14 cellular contexts compared by ENCODE assay signal in the genomic region with DNA sequence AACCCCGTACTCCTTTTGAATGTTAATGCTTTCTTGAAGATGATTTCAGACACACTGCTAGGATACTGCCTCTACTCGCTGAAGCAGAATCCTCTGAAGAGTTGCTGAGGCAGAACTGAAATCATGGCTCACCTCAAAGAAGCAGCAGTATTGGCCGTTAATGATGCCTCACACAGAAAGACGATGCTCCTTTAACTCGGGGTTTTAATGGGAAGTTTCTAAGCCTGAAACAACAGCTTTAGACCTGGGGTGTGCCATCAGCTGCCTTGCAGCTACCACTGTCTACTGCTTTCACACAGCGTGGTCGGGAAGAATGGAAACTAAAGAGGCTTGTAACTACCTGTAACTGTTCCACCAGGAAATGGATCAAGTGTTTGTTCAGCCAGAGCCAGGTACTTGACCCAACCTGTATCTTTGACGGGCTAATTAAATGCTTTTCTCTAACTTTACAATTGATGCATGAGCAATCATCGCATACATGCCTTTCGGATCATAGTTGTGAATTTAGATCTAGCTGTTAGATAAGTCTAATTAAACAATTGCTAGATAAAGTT. TPM values are rescaled to one million over a fixed set of nuclear protein-coding genes. Genes with fewer than 3 reads are reported as not detected.
DNase-seq lines count a peak whose midpoint lies in the region; ATAC-seq and TF ChIP-seq lines count a peak whose summit lies in the region.
"Had no signal": no experiment of that assay in that cellular context is flagged by ENCODE, and none has a peak within 500 bp of the region (broad histone marks: within the 10 kb centered on the region; RNA-seq: fewer than 3 reads in every experiment).

A gene (plus strand): TSS at position 86 of the 554 bp plus-strand sequence. CDS start 8,440 bp downstream, outside the sequence.

- H3K56ac ChIP-seq in IMR-90 (ENCODE audit: extremely low read depth, insufficient read depth, low read length): no peak within 1 kb of the TSS

- no peak within 1 kb of the TSS for H3K4me2 ChIP-seq in IMR-90 (ENCODE audit: low read depth, low read length)

- no peak within 1 kb of the TSS for H3K9ac ChIP-seq in IMR-90 (ENCODE audit: low read depth, low read length)
- no peak within 1 kb of the TSS for H3K9ac ChIP-seq in rectal smooth muscle tissue (ENCODE audit: low read length)

- intact Hi-C loops in IMR-90 (cut with micrococcal nuclease): no loop called here

- no peak within 1 kb of the TSS for H2AK9ac ChIP-seq in IMR-90 (replicated peaks; ENCODE audit: low read depth, low read length, poor library complexity)

- no peak for TF ChIP-seq POLR2A in IMR-90 (IDR thresholded peaks at IDR 0.05; ENCODE audit: low read depth, low read length)

- dilution Hi-C loops in IMR-90 (cut with HindIII; ENCODE audit: low sequenced_read_pairs, unreplicated experiment): no loop called here

- H4K8ac ChIP-seq in IMR-90 (ENCODE audit: low read depth in 2 of 2, low read length in 2 of 2): no peak within 1 kb of the TSS

- H3K27ac ChIP-seq in IMR-90 (ENCODE audit: insufficient read depth, low read length) (no peak within 1 kb of the TSS), rectal smooth muscle tissue (ENCODE audit: low read depth, low read length) (peak within 1 kb of the TSS; percentile 78)

- no peak within 1 kb of the TSS for H2BK20ac ChIP-seq in IMR-90 (ENCODE audit: low read depth, low read length)

- DNase-seq in IMR-90 (no peak), NCI-H510A (lab: John Stamatoyannopoulos, UW) (peak; percentile 60), NOMO-1 (lab: John Stamatoyannopoulos, UW; ENCODE audit: unreplicated experiment in 2 of 2) (no peak), NOMO-1 treated with dmso at 0.1 percent for 144 hours (lab: John Stamatoyannopoulos, UW; ENCODE audit: unreplicated experiment) (no peak)
- no peak for DNase-seq in activated naive CD4-positive, alpha-beta T cell treated with Interleukin-2 at 50 U/mL for 16 hours
- DNase-seq in activated CD4-positive, alpha-beta T cell treated with anti-CD3 and anti-CD28 coated beads for 4 hours: no peak
- DNase-seq: left ventricle myocardium superior, NCI-H2081 treated with DMSO at 0.1 percent for 48 hours had no signal

- peak within 1 kb of the TSS; percentile 28; the same call in 1 of the 2 replicates for H4K91ac ChIP-seq in IMR-90 (ENCODE audit: insufficient read depth, low read depth, low read length)

- 90% methylated on average over 4 of the region's 10 CpGs; no CpG with 5 or more reads in 1 of the 2 experiments for WGBS in IMR-90 (ENCODE audit: extremely low coverage in 2 of 2, insufficient read length in 1 of 2), 2 experiments

- H4K5ac ChIP-seq in IMR-90 (ENCODE audit: low read depth, low read length): no peak within 1 kb of the TSS

- no peak within 1 kb of the TSS for H3K23ac ChIP-seq in IMR-90 (ENCODE audit: low read depth, low read length)

- H3K4me1 ChIP-seq in IMR-90 (ENCODE audit: control insufficient read depth, insufficient read depth, low read length) (no peaks in the 10 kb centered on the region), rectal smooth muscle tissue (ENCODE audit: control insufficient read depth, insufficient read depth, low read length) (peaks cover 36% of the 10 kb centered on the region)

- no peak within 1 kb of the TSS; the same call in 1 of the 2 replicates for H2BK120ac ChIP-seq in IMR-90 (ENCODE audit: low read depth, low read length)

- 0 out of 2 replicates have a peak, but pooled peaks cover 3% of the 10 kb centered on the region for H3K9me1 ChIP-seq in IMR-90 (ENCODE audit: insufficient read depth, low read length)

- TF ChIP-seq RAD21 in IMR-90 (IDR thresholded peaks at IDR 0.05; ENCODE audit: low read length): no peak

- no TSS peak for BruUV-seq in IMR-90 (replicated peaks; lab: Mats Ljungman, UMichigan)

- H3K27me3 ChIP-seq in IMR-90 (ENCODE audit: control insufficient read depth, insufficient read depth, low read length): peaks cover 12% of the 10 kb centered on the region
- no peaks in the 10 kb centered on the region for H3K27me3 ChIP-seq in rectal smooth muscle tissue (ENCODE audit: control insufficient read depth, insufficient read depth, low read length)

- H2BK5ac ChIP-seq in IMR-90 (ENCODE audit: low read depth, low read length, poor library complexity, severe bottlenecking): no peak within 1 kb of the TSS

- no peak within 1 kb of the TSS for H3K4me3 ChIP-seq in IMR-90 (ENCODE audit: insufficient read depth, low read depth, low read length)
- no peak within 1 kb of the TSS for H3K4me3 ChIP-seq in rectal smooth muscle tissue (ENCODE audit: low read length)

- no peaks in the 10 kb centered on the region for H3K36me3 ChIP-seq in IMR-90 (ENCODE audit: control insufficient read depth, insufficient read depth, low read length)
- no peaks in the 10 kb centered on the region for H3K36me3 ChIP-seq in rectal smooth muscle tissue (ENCODE audit: control insufficient read depth, insufficient read depth, low read length)

- no peaks in the 10 kb centered on the region for H3K9me3 ChIP-seq in IMR-90 (ENCODE audit: control insufficient read depth, insufficient read depth, low read length)

- H2AFZ ChIP-seq in IMR-90 (replicated peaks; ENCODE audit: low read length, poor library complexity): no peak within 1 kb of the TSS

- no peak within 1 kb of the TSS; the same call in 1 of the 2 replicates for H2AK5ac ChIP-seq in IMR-90 (ENCODE audit: low read depth, low read length)

- ATAC-seq in IMR-90 (ENCODE audit: low read depth): no peak
- ATAC-seq in esophagus mucosa: peak; percentile 92
- ATAC-seq: left ventricle myocardium superior, Right ventricle myocardium inferior had no signal

- H3K4ac ChIP-seq in IMR-90 (ENCODE audit: low read depth, low read length): peak within 1 kb of the TSS; percentile 7; the same call in 1 of the 2 replicates

- H3K18ac ChIP-seq in IMR-90 (ENCODE audit: low read depth, low read length): no peak within 1 kb of the TSS

- no peak for TF ChIP-seq CTCF in IMR-90 (conservative IDR thresholded peaks at IDR 0.05; ENCODE audit: low read depth, low read length)

- no peak within 1 kb of the TSS for H3K14ac ChIP-seq in IMR-90 (replicated peaks; ENCODE audit: low read depth, low read length)

- H3K79me1 ChIP-seq in IMR-90 (ENCODE audit: low read depth in 1 of 2, low read length in 2 of 2): no peaks in the 10 kb centered on the region

- H4K20me1 ChIP-seq in IMR-90 (ENCODE audit: insufficient read depth, low read length): no peaks in the 10 kb centered on the region

- in situ Hi-C loops in IMR-90 (cut with MboI; ENCODE audit: low sequenced_read_pairs): no loop called here

- CTCF ChIA-PET in IMR-90 (lab: Yijun Ruan, JAX): interaction anchor here (0.6 kb wide), 1 partner anchor 82 kb away, joined by 3 read pairs; no protein-coding TSS in a partner anchor

- POLR2A ChIA-PET in IMR-90 (lab: Charles Lee; ENCODE audit: unreplicated experiment): no interaction called here

- no peak within 1 kb of the TSS for H2BK15ac ChIP-seq in IMR-90 (ENCODE audit: low read depth, low read length)

TF ChIP-seq in IMR-90, 13 proteins besides CTCF, POLR2A, EP300 and RAD21:
- TF ChIP-seq RFX5 (IDR thresholded peaks at IDR 0.05; ENCODE audit: low read depth, low read length): no peak
- no peak for TF ChIP-seq SMC3 (IDR thresholded peaks at IDR 0.05; ENCODE audit: low read depth, low read length)
- TF ChIP-seq MAZ (IDR thresholded peaks at IDR 0.05; ENCODE audit: borderline replicate concordance, low read depth, low read length): no peak
- TF ChIP-seq, protein P1, sequence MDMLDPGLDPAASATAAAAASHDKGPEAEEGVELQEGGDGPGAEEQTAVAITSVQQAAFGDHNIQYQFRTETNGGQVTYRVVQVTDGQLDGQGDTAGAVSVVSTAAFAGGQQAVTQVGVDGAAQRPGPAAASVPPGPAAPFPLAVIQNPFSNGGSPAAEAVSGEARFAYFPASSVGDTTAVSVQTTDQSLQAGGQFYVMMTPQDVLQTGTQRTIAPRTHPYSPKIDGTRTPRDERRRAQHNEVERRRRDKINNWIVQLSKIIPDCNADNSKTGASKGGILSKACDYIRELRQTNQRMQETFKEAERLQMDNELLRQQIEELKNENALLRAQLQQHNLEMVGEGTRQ (IDR thresholded peaks at IDR 0.05; ENCODE audit: low read depth, low read length): no peak
- no peak for TF ChIP-seq BHLHE40 (IDR thresholded peaks at IDR 0.05; ENCODE audit: low read depth, low read length)
- no peak for TF ChIP-seq CHD1 (IDR thresholded peaks at IDR 0.05; ENCODE audit: low read depth, low read length)
- TF ChIP-seq, protein P2, sequence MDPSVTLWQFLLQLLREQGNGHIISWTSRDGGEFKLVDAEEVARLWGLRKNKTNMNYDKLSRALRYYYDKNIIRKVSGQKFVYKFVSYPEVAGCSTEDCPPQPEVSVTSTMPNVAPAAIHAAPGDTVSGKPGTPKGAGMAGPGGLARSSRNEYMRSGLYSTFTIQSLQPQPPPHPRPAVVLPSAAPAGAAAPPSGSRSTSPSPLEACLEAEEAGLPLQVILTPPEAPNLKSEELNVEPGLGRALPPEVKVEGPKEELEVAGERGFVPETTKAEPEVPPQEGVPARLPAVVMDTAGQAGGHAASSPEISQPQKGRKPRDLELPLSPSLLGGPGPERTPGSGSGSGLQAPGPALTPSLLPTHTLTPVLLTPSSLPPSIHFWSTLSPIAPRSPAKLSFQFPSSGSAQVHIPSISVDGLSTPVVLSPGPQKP (IDR thresholded peaks at IDR 0.05; ENCODE audit: borderline replicate concordance, low read depth, low read length): no peak
- TF ChIP-seq FOS (IDR thresholded peaks at IDR 0.05; ENCODE audit: low read depth, low read length): no peak
- TF ChIP-seq CEBPB (IDR thresholded peaks at IDR 0.05; ENCODE audit: low read depth, low read length): no peak
- TF ChIP-seq MAFK (IDR thresholded peaks at IDR 0.05; ENCODE audit: low read depth, low read length): no peak
- no peak for TF ChIP-seq RCOR1 (IDR thresholded peaks at IDR 0.05; ENCODE audit: insufficient replicate concordance, low read length)
- no peak for TF ChIP-seq MXI1 (IDR thresholded peaks at IDR 0.05; ENCODE audit: borderline replicate concordance, low read depth, low read length)
- no peak for TF ChIP-seq NFE2L2 (IDR thresholded peaks at IDR 0.05; ENCODE audit: low read depth, low read length)

RNA-seq across cellular contexts. Expression of the gene that starts here (rescaled TPM):
- total RNA-seq in IMR-90 (2012; rRNA removed) (not detected in 2 replicates), esophagus mucosa (0.24 TPM)
- polyA plus RNA-seq in IMR-90 (2012; rRNA removed): not detected in 2 replicates
- polyA plus RNA-seq in IMR-90 (2012; cell fraction: cytosol; rRNA removed): not detected in 2 replicates
- not detected in 2 replicates for polyA plus RNA-seq in IMR-90 (2012; cell fraction: nucleus; rRNA removed; ENCODE audit: low replicate concordance)
- total RNA-seq: glomerular endothelial cell, left ventricle myocardium superior, Right ventricle myocardium inferior, subcutaneous adipose tissue had no signal
- polyA plus RNA-seq: CD14-positive monocyte had no signal

Comparison
In these comparisons a context has a peak if more than half of its experiments do, and no peak if none do; other contexts are left out.
1. Peak in ATAC-seq in esophagus mucosa; RNA of the gene not detected or under 1 TPM.